In the genomic region with DNA sequence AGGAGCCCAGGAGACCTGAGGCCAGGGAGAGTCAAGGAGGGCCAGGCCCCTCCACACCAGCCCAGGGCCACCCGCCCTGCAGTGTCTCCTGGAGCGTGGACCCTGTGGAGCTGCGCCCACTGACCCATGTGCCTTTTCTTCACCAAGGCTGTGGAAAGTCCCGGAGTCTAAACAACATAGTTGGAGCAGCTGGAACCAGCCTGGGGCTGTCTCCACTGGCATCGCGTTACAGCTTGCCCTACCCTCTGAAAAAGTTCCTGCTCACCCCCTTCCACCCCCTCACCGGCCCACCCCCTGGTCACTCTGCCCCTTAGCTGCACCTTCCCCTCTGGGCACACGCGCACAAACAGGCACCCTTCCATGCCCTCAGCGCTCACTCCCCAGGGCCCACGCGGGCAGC, we compare ENCODE assay signal across 1 cellular context.
TF ChIP-seq lines count a peak whose summit lies in the region.

No MANE protein-coding gene starts in this region.

TF ChIP-seq in IMR-90, 13 proteins besides CTCF, POLR2A, EP300 and RAD21 (continued from another document):
- TF ChIP-seq RFX5 (IDR thresholded peaks at IDR 0.05; ENCODE audit: low read depth, low read length) (no peak), RCOR1 (IDR thresholded peaks at IDR 0.05; ENCODE audit: insufficient replicate concordance, low read length) (no peak)
- TF ChIP-seq, protein P1, sequence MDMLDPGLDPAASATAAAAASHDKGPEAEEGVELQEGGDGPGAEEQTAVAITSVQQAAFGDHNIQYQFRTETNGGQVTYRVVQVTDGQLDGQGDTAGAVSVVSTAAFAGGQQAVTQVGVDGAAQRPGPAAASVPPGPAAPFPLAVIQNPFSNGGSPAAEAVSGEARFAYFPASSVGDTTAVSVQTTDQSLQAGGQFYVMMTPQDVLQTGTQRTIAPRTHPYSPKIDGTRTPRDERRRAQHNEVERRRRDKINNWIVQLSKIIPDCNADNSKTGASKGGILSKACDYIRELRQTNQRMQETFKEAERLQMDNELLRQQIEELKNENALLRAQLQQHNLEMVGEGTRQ (IDR thresholded peaks at IDR 0.05; ENCODE audit: low read depth, low read length): no peak
